In the genomic region with DNA sequence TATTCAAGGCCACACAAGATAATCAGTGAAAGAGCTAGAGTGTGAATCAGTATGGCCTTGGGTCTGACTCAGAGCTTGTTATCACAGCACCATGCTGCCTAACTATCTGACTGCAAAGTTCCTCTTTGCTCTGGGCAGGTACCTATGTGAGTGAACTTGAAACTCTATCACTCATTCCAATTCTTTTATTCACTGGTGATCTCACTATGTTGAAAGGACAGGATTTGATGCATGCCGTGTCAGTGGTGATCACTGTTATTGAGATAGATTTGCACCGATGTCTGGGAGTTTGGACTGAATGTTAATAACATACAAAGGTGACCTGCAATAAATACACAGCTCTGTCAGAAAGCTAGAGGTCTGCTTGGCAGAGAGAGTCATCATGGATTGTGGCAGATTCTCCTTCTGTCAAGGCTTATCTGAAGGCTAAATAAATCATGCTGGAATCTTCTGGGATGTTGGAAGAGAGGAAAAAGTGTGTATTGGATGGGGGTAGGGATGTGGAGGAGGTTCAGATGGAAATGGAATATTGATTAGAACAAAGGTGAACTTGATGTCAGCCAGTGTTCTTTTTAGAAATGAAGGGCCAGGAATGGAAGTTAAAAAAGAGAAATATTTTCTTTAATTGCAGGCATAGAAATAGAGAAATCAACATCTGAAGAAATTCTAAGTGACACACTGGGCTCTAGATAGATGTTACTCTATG, we compare ENCODE assay signal across 1 cellular context.
TF ChIP-seq lines count a peak whose summit lies in the region.

No MANE protein-coding gene starts in this region.

TF ChIP-seq in GM12878, 131 proteins besides CTCF, POLR2A, EP300 and RAD21 (continued from another document):
- TF ChIP-seq ZZZ3 (IDR thresholded peaks at IDR 0.05; ENCODE audit: control insufficient read depth, insufficient read length, low read depth) (no peak), LARP7 (IDR thresholded peaks at IDR 0.05) (no peak), TAF1 (IDR thresholded peaks at IDR 0.05; ENCODE audit: borderline replicate concordance, low read depth, low read length) (no peak), IRF4 (IDR thresholded peaks at IDR 0.05; ENCODE audit: low read depth, low read length) (peak; percentile 90), CBFB (IDR thresholded peaks at IDR 0.05; ENCODE audit: low read depth) (0 out of 2 replicates have a peak, but pooled peaks have one; percentile 37), RB1 (IDR thresholded peaks at IDR 0.05; ENCODE audit: borderline replicate concordance) (no peak), SUPT20H (IDR thresholded peaks at IDR 0.05; ENCODE audit: borderline replicate concordance, control insufficient read depth, low read depth, low read length) (no peak), ZNF622 (IDR thresholded peaks at IDR 0.05) (no peak), NFXL1 (IDR thresholded peaks at IDR 0.05; ENCODE audit: borderline replicate concordance) (no peak), SPI1 (IDR thresholded peaks at IDR 0.05; ENCODE audit: borderline replicate concordance, insufficient read depth, low read depth, low read length) (no peak), PML (IDR thresholded peaks at IDR 0.05; ENCODE audit: low read length) (peak; percentile 12; the same call in 1 of the 2 replicates), ZNF274 (IDR thresholded peaks at IDR 0.05; ENCODE audit: insufficient read depth, insufficient read length) (no peak), NFYA (IDR thresholded peaks at IDR 0.05; ENCODE audit: borderline replicate concordance, low read depth, low read length) (no peak), SRF (IDR thresholded peaks at IDR 0.05; ENCODE audit: low read depth in 2 of 2, low read length in 2 of 2) (0 out of 4 replicates have a peak, but pooled peaks of 1 of the 2 experiments have one; percentile 25), RUNX3 (IDR thresholded peaks at IDR 0.05; ENCODE audit: low read length) (peak; percentile 60; the same call in 1 of the 2 replicates), JUND (IDR thresholded peaks at IDR 0.05; ENCODE audit: low read depth, low read length) (0 out of 2 replicates have a peak, but pooled peaks have one; percentile 44), CHD2 (IDR thresholded peaks at IDR 0.05; ENCODE audit: borderline replicate concordance, low read depth, low read length) (no peak), HDAC6 (IDR thresholded peaks at IDR 0.05; ENCODE audit: unreplicated experiment) (no peak), IKZF1 (conservative IDR thresholded peaks at IDR 0.05) (peak; percentile 61), BCL3 (IDR thresholded peaks at IDR 0.05; ENCODE audit: borderline replicate concordance, insufficient read depth, low read depth, low read length, poor library complexity, severe bottlenecking) (peak; percentile 46), NR2C2 (IDR thresholded peaks at IDR 0.05; ENCODE audit: borderline replicate concordance, control insufficient read depth, insufficient read length, low read depth) (no peak), CREM (IDR thresholded peaks at IDR 0.05; ENCODE audit: low read depth) (peak; percentile 81), BHLHE40 (IDR thresholded peaks at IDR 0.05; ENCODE audit: borderline replicate concordance in 1 of 2, low read depth in 2 of 2, low read length in 1 of 2) (no peak), FOXK2 (IDR thresholded peaks at IDR 0.05) (no peak), SIN3A (IDR thresholded peaks at IDR 0.05; ENCODE audit: low read depth, low read length) (no peak), MTA2 (IDR thresholded peaks at IDR 0.05; ENCODE audit: low read depth) (peak; percentile 77), PRDM15 (CRISPR knock-in tag; IDR thresholded peaks at IDR 0.05) (no peak), SREBF1 (IDR thresholded peaks at IDR 0.05; ENCODE audit: low read length) (no peak), POLR2AphosphoS2 (IDR thresholded peaks at IDR 0.05; ENCODE audit: low read depth, low read length) (no peak), IRF5 (IDR thresholded peaks at IDR 0.05; ENCODE audit: borderline replicate concordance) (no peak), NR2F1 (conservative IDR thresholded peaks at IDR 0.05) (no peak), ZNF592 (IDR thresholded peaks at IDR 0.05) (no peak)
- TF ChIP-seq, protein P1, sequence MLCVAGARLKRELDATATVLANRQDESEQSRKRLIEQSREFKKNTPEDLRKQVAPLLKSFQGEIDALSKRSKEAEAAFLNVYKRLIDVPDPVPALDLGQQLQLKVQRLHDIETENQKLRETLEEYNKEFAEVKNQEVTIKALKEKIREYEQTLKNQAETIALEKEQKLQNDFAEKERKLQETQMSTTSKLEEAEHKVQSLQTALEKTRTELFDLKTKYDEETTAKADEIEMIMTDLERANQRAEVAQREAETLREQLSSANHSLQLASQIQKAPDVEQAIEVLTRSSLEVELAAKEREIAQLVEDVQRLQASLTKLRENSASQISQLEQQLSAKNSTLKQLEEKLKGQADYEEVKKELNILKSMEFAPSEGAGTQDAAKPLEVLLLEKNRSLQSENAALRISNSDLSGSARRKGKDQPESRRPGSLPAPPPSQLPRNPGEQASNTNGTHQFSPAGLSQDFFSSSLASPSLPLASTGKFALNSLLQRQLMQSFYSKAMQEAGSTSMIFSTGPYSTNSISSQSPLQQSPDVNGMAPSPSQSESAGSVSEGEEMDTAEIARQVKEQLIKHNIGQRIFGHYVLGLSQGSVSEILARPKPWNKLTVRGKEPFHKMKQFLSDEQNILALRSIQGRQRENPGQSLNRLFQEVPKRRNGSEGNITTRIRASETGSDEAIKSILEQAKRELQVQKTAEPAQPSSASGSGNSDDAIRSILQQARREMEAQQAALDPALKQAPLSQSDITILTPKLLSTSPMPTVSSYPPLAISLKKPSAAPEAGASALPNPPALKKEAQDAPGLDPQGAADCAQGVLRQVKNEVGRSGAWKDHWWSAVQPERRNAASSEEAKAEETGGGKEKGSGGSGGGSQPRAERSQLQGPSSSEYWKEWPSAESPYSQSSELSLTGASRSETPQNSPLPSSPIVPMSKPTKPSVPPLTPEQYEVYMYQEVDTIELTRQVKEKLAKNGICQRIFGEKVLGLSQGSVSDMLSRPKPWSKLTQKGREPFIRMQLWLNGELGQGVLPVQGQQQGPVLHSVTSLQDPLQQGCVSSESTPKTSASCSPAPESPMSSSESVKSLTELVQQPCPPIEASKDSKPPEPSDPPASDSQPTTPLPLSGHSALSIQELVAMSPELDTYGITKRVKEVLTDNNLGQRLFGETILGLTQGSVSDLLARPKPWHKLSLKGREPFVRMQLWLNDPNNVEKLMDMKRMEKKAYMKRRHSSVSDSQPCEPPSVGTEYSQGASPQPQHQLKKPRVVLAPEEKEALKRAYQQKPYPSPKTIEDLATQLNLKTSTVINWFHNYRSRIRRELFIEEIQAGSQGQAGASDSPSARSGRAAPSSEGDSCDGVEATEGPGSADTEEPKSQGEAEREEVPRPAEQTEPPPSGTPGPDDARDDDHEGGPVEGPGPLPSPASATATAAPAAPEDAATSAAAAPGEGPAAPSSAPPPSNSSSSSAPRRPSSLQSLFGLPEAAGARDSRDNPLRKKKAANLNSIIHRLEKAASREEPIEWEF (IDR thresholded peaks at IDR 0.05; ENCODE audit: insufficient replicate concordance, low read depth, low read length), result no peak
- TF ChIP-seq, protein P2, sequence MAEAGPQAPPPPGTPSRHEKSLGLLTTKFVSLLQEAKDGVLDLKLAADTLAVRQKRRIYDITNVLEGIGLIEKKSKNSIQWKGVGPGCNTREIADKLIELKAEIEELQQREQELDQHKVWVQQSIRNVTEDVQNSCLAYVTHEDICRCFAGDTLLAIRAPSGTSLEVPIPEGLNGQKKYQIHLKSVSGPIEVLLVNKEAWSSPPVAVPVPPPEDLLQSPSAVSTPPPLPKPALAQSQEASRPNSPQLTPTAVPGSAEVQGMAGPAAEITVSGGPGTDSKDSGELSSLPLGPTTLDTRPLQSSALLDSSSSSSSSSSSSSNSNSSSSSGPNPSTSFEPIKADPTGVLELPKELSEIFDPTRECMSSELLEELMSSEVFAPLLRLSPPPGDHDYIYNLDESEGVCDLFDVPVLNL (IDR thresholded peaks at IDR 0.05; ENCODE audit: low read depth, low read length), result no peak
- TF ChIP-seq, protein P3, sequence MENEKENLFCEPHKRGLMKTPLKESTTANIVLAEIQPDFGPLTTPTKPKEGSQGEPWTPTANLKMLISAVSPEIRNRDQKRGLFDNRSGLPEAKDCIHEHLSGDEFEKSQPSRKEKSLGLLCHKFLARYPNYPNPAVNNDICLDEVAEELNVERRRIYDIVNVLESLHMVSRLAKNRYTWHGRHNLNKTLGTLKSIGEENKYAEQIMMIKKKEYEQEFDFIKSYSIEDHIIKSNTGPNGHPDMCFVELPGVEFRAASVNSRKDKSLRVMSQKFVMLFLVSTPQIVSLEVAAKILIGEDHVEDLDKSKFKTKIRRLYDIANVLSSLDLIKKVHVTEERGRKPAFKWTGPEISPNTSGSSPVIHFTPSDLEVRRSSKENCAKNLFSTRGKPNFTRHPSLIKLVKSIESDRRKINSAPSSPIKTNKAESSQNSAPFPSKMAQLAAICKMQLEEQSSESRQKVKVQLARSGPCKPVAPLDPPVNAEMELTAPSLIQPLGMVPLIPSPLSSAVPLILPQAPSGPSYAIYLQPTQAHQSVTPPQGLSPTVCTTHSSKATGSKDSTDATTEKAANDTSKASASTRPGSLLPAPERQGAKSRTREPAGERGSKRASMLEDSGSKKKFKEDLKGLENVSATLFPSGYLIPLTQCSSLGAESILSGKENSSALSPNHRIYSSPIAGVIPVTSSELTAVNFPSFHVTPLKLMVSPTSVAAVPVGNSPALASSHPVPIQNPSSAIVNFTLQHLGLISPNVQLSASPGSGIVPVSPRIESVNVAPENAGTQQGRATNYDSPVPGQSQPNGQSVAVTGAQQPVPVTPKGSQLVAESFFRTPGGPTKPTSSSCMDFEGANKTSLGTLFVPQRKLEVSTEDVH (IDR thresholded peaks at IDR 0.05; ENCODE audit: low read depth, partially characterized antibody), result no peak
